Comparison of ENCODE assay signal across 29 cellular contexts in genomic region chr6:44097782-44098317, GRCh38. TPM values are rescaled to one million over a fixed set of nuclear protein-coding genes. Genes with fewer than 3 reads are reported as not detected.
DNase-seq lines count a peak whose midpoint lies in the region; ATAC-seq, FAIRE-seq and TF ChIP-seq lines count a peak whose summit lies in the region.
"Had no signal": no experiment of that assay in that cellular context is flagged by ENCODE, and none has a peak within 500 bp of the region (broad histone marks: within the 10 kb centered on the region; RNA-seq: fewer than 3 reads in every experiment).

No MANE protein-coding gene starts in this region.

- BruUV-seq in Calu3 (replicated peaks; lab: Mats Ljungman, UMichigan) (no TSS peak), K562 (replicated peaks; lab: Mats Ljungman, UMichigan) (no TSS peak)

- H3K36me3 ChIP-seq in K562 (ENCODE audit: control insufficient read depth, insufficient read depth, low read length) (peaks cover 62% of the 10 kb centered on the region), gastrocnemius medialis (peaks cover 0 to 7% of the 10 kb centered on the region in 2 donors)
- H3K36me3 ChIP-seq: HAP-1 had no signal

- H3K27me3 Mint-ChIP-seq in activated naive CD8-positive, alpha-beta T cell: no peaks in the 10 kb centered on the region
- no peaks in the 10 kb centered on the region for H3K27me3 Mint-ChIP-seq in activated naive CD8-positive, alpha-beta T cell treated with anti-CD3 and anti-CD28 coated beads for 36 hours
- H3K27me3 Mint-ChIP-seq in Calu3 (ENCODE audit: unreplicated experiment): no peaks in the 10 kb centered on the region

- no peaks in the 10 kb centered on the region for H3K36me3 Mint-ChIP-seq in activated naive CD8-positive, alpha-beta T cell
- H3K36me3 Mint-ChIP-seq in activated naive CD8-positive, alpha-beta T cell treated with anti-CD3 and anti-CD28 coated beads for 36 hours: no peaks in the 10 kb centered on the region
- H3K36me3 Mint-ChIP-seq in Calu3 (ENCODE audit: insufficient read depth, unreplicated experiment): peaks cover 42% of the 10 kb centered on the region

- TF ChIP-seq EP300 in K562 (IDR thresholded peaks at IDR 0.05; ENCODE audit: low read length): no peak

- no peak for TF ChIP-seq POLR2A in K562 (conservative IDR thresholded peaks at IDR 0.05)
- no peak for TF ChIP-seq POLR2A in gastrocnemius medialis (IDR thresholded peaks at IDR 0.05)

- H3K4me2 ChIP-seq in K562 (ENCODE audit: insufficient read depth, low read length): no peak overlapping the region
- H3K4me2 ChIP-seq: A549, GM23338, KMS-11 had no signal

- no peak for FAIRE-seq in K562 (lab: Jason Lieb, UNC)
- FAIRE-seq: A549, GM12878, RCC 7860 had no signal

- no peaks in the 10 kb centered on the region for H3K9me3 Mint-ChIP-seq in activated naive CD8-positive, alpha-beta T cell (ENCODE audit: low read depth)
- no peaks in the 10 kb centered on the region for H3K9me3 Mint-ChIP-seq in activated naive CD8-positive, alpha-beta T cell treated with anti-CD3 and anti-CD28 coated beads for 36 hours
- no peaks in the 10 kb centered on the region for H3K9me3 Mint-ChIP-seq in Calu3 (ENCODE audit: low read depth, unreplicated experiment)
- H3K9me3 Mint-ChIP-seq: GM23338, HFFc6 had no signal

- CTCF ChIA-PET in Calu3 (lab: Charles Lee): interaction anchor here (0.6 to 2.1 kb wide), 5 partner anchors 10 to 77 kb away, joined by 3 to 12 read pairs (median 5); no protein-coding TSS in a partner anchor
- CTCF ChIA-PET in K562 (lab: Yijun Ruan, JAX; ENCODE audit: low intra/inter-chr PET ratio): interaction anchor here (0.7 kb wide), 1 partner anchor 228 kb away, joined by 3 read pairs; no protein-coding TSS in a partner anchor

- DNase-seq in activated naive CD8-positive, alpha-beta T cell treated with anti-CD3 and anti-CD28 coated beads for 36 hours: no peak
- no peak for DNase-seq in Calu3
- DNase-seq in K562 (ENCODE audit: extremely low read depth in 1 of 4, low spot score in 3 of 4): no peak
- no peak for DNase-seq in gastrocnemius medialis
- no peak for DNase-seq in activated CD8-positive, alpha-beta memory T cell treated with anti-CD3 and anti-CD28 coated beads for 24 hours
- DNase-seq in NCI-H2029 (lab: John Stamatoyannopoulos, UW): no peak
- DNase-seq: AML-193, DMS79, EL, GDM1, HFFc6, IMR-90, MM.1S, NCI-H1048, NCI-H1417, NCI-H1694, NCI-H2081, NCI-H226, NCI-H510A treated with DMSO at 0.1 percent for 48 hours, SIG-M5 had no signal

- no peak overlapping the region for H3K9ac ChIP-seq in K562 (ENCODE audit: insufficient read depth in 1 of 2, low read depth in 2 of 2, low read length in 2 of 2)
- H3K9ac ChIP-seq: KMS-11 had no signal

- H3K4me1 Mint-ChIP-seq in activated naive CD8-positive, alpha-beta T cell (ENCODE audit: low read depth): peaks cover 6% of the 10 kb centered on the region
- H3K4me1 Mint-ChIP-seq in activated naive CD8-positive, alpha-beta T cell treated with anti-CD3 and anti-CD28 coated beads for 36 hours: peaks cover 2% of the 10 kb centered on the region
- peaks cover 47% of the 10 kb centered on the region for H3K4me1 Mint-ChIP-seq in Calu3 (ENCODE audit: low read depth, unreplicated experiment)

- H4K20me1 ChIP-seq in K562 (replicated peaks; ENCODE audit: control insufficient read depth, insufficient read depth, low read length): peaks cover 14% of the 10 kb centered on the region

- H3K4me3 Mint-ChIP-seq in activated naive CD8-positive, alpha-beta T cell: peak overlapping the region; percentile 33
- H3K4me3 Mint-ChIP-seq in activated naive CD8-positive, alpha-beta T cell treated with anti-CD3 and anti-CD28 coated beads for 36 hours: no peak overlapping the region
- H3K4me3 Mint-ChIP-seq in Calu3 (ENCODE audit: low read depth, unreplicated experiment): no peak overlapping the region
- H3K4me3 Mint-ChIP-seq: GM23338, HFFc6 had no signal

- H3K79me2 ChIP-seq in K562 (ENCODE audit: control insufficient read depth, insufficient read depth, low read length): no peaks in the 10 kb centered on the region

- H3K9me1 ChIP-seq in K562 (ENCODE audit: control insufficient read depth, insufficient read depth, low read length): no peaks in the 10 kb centered on the region

- 82% methylated on average over 2 of the region's 2 CpGs for WGBS in K562 (ENCODE audit: insufficient coverage, low coverage, missing lambda C conversion rate)

- intact Hi-C loops in Calu3 (cut with micrococcal nuclease; ENCODE audit: unreplicated experiment) (loop anchor here (5.0 kb wide), 1 partner anchor 139 kb away; no protein-coding TSS in a partner anchor), K562 (cut with micrococcal nuclease) (loop anchor here (5.0 to 10.0 kb wide), 2 partner anchors 169 to 237 kb away; partner anchors contain the start of gene NFKBIE), gastrocnemius medialis (cut with DNase I; ENCODE audit: low total_unique reads) (loop anchor here (5.0 kb wide), 2 partner anchors 34 to 239 kb away; no protein-coding TSS in a partner anchor)

- H3K27me3 ChIP-seq in K562 (ENCODE audit: control insufficient read depth in 2 of 2, insufficient read depth in 2 of 2, low read length in 2 of 2) (no peaks in the 10 kb centered on the region), gastrocnemius medialis (no peaks in the 10 kb centered on the region)

- TF ChIP-seq CTCF in Calu3 (IDR thresholded peaks at IDR 0.05; ENCODE audit: unreplicated experiment): no peak
- TF ChIP-seq CTCF in K562 (IDR thresholded peaks at IDR 0.05 in 2 of 3, conservative IDR thresholded peaks at IDR 0.05 in 1 of 3; ENCODE audit: insufficient read depth in 2 of 3, low read depth in 1 of 3, low read length in 3 of 3): no peak
- no peak for TF ChIP-seq CTCF in gastrocnemius medialis (IDR thresholded peaks at IDR 0.05 in 4 of 5, conservative IDR thresholded peaks at IDR 0.05 in 1 of 5)

- no peak overlapping the region for H3K27ac Mint-ChIP-seq in activated naive CD8-positive, alpha-beta T cell
- no peak overlapping the region for H3K27ac Mint-ChIP-seq in activated naive CD8-positive, alpha-beta T cell treated with anti-CD3 and anti-CD28 coated beads for 36 hours
- peak overlapping the region; percentile 3 for H3K27ac Mint-ChIP-seq in Calu3 (ENCODE audit: unreplicated experiment)
- H3K27ac Mint-ChIP-seq: GM23338, HFFc6 had no signal

- POLR2A ChIA-PET in K562 (lab: Yijun Ruan, JAX): interaction anchor here (0.6 to 1.0 kb wide), 3 partner anchors 13 to 737 kb away, joined by 3 to 5 read pairs (median 4); no protein-coding TSS in a partner anchor

- TF ChIP-seq RAD21 in K562 (CRISPR knock-in tag; conservative IDR thresholded peaks at IDR 0.05 in 1 of 2, IDR thresholded peaks at IDR 0.05 in 1 of 2): no peak

- no peak overlapping the region for H3K27ac ChIP-seq in K562 (ENCODE audit: extremely low read depth, low read depth, low read length)
- peak overlapping the region; percentile 24 to 48 (median 40) for H3K27ac ChIP-seq in gastrocnemius medialis
- H3K27ac ChIP-seq: A549, C4-2B, KMS-11, SK-N-MC had no signal

- H2AFZ ChIP-seq in K562 (ENCODE audit: low read depth, low read length): no peak overlapping the region
- H2AFZ ChIP-seq: GM23338 had no signal

- in situ Hi-C loops in K562 (cut with MboI): no loop called here
- in situ Hi-C loops in gastrocnemius medialis (cut with MboI; ENCODE audit: low sequenced_read_pairs in 4 of 4): loop anchor here (25.0 kb wide), 1 partner anchor 436 kb away; no protein-coding TSS in a partner anchor

- no peak overlapping the region for H3K4me3 ChIP-seq in K562
- H3K4me3 ChIP-seq in gastrocnemius medialis: no peak overlapping the region
- H3K4me3 ChIP-seq: A549, GM12878, GM23338, HAP-1, SK-N-MC had no signal

- H3K9me3 ChIP-seq in K562 (replicated peaks; ENCODE audit: control insufficient read depth, insufficient read depth, low read depth, low read length) (no peaks in the 10 kb centered on the region), gastrocnemius medialis (no peaks in the 10 kb centered on the region)
- H3K9me3 ChIP-seq: A549, HAP-1 had no signal

- peaks cover 0 to 7% of the 10 kb centered on the region in 2 experiments; a peak in 3 of 5 replicates for H3K4me1 ChIP-seq in K562 (replicated peaks in 1 of 2; ENCODE audit: control insufficient read depth in 2 of 2, insufficient read depth in 2 of 2, low read length in 2 of 2)
- H3K4me1 ChIP-seq in gastrocnemius medialis: peaks cover 7 to 12% of the 10 kb centered on the region in 2 donors
- H3K4me1 ChIP-seq: A549, HAP-1 had no signal

- no peak for ATAC-seq in K562
- ATAC-seq in gastrocnemius medialis: no peak
- ATAC-seq: A549, GM12878, GM23338 had no signal

RNA-seq across cellular contexts. Expression of gene MRPL14, which starts 29.4 kb away (rescaled TPM):
- total RNA-seq in activated naive CD8-positive, alpha-beta T cell treated with anti-CD3 and anti-CD28 coated beads for 36 hours: 10 to 100 TPM; 58.5 to 60.8 TPM
- total RNA-seq in Calu3 (2022) (98.9 and 103 TPM in 2 replicates), K562 (2014; rRNA removed) (166 and 199 TPM in 2 replicates), K562 (2014; rRNA removed; fragmentation: Illumina TruSeq; extraction: Trizol) (97.5 and 126 TPM in 2 replicates), K562 (2015; rRNA removed; fragmentation: Illumina TruSeq; extraction: Trizol) (130 and 136 TPM in 2 replicates), K562 (2021) (143 and 149 TPM in 2 replicates), gastrocnemius medialis (100 to 1,000 TPM; 100 to 180 (median 152) TPM)
- 39.2 and 66.5 TPM in 2 replicates for total RNA-seq in K562 (2011; cell fraction: chromatin; rRNA removed; ENCODE audit: low replicate concordance)
- 54.2 and 60.8 TPM in 2 replicates for total RNA-seq in K562 (2011; cell fraction: nucleolus; rRNA removed)
- total RNA-seq in K562 (2011; cell fraction: nucleoplasm; rRNA removed): 55.7 and 67.6 TPM in 2 replicates
- polyA plus RNA-seq in K562 (2011; rRNA removed) (145 and 165 TPM in 2 replicates), K562 (2014; fragmentation: Illumina TruSeq; extraction: Trizol) (134 and 163 TPM in 2 replicates), K562 (2014; fragmentation: Nextera tagmentation; extraction: Ambion mirVana) (100 to 1,000 TPM; 414 to 424 TPM), K562 (2014; rRNA removed) (195 and 240 TPM in 2 replicates)
- 149 and 217 TPM in 2 replicates for polyA plus RNA-seq in K562 (2011; cell fraction: cytosol; rRNA removed)
- 68.7 and 82.6 TPM in 2 replicates for polyA plus RNA-seq in K562 (2011; cell fraction: nucleus; rRNA removed)
- 102 and 171 TPM in 2 replicates for polyA plus RNA-seq in K562 (2012)
- polyA minus RNA-seq in K562 (2011; rRNA and poly(A)+ RNA removed): 39.8 and 41.8 TPM in 2 replicates
- polyA minus RNA-seq in K562 (2011; cell fraction: cytosol; rRNA and poly(A)+ RNA removed): 38.6 and 39.1 TPM in 2 replicates
- polyA minus RNA-seq in K562 (2011; cell fraction: nucleus; rRNA and poly(A)+ RNA removed): 15.3 and 25.4 TPM in 2 replicates

RNA-seq across cellular contexts. Expression of gene TMEM63B, which starts 29.5 kb away (rescaled TPM):
- total RNA-seq in activated naive CD8-positive, alpha-beta T cell treated with anti-CD3 and anti-CD28 coated beads for 36 hours: 10 to 100 TPM; 11.7 to 12.1 TPM
- total RNA-seq in Calu3 (2022): 84.2 and 86.8 TPM in 2 replicates
- 125 and 274 TPM in 2 replicates for total RNA-seq in K562 (2011; cell fraction: chromatin; rRNA removed; ENCODE audit: low replicate concordance)
- total RNA-seq in K562 (2011; cell fraction: nucleolus; rRNA removed): 162 and 166 TPM in 2 replicates
- 160 TPM in 2 replicates for total RNA-seq in K562 (2011; cell fraction: nucleoplasm; rRNA removed)
- total RNA-seq in K562 (2014; rRNA removed): 12.6 and 22.5 TPM in 2 replicates
- total RNA-seq in K562 (2014; rRNA removed; fragmentation: Illumina TruSeq; extraction: Trizol): 10.8 and 14.4 TPM in 2 replicates
- 14.0 and 14.3 TPM in 2 replicates for total RNA-seq in K562 (2015; rRNA removed; fragmentation: Illumina TruSeq; extraction: Trizol)
- 39.2 and 39.4 TPM in 2 replicates for total RNA-seq in K562 (2021)
- polyA plus RNA-seq in K562 (2011; rRNA removed): 37.0 and 59.6 TPM in 2 replicates
- polyA plus RNA-seq in K562 (2011; cell fraction: cytosol; rRNA removed): 69.9 and 86.4 TPM in 2 replicates
- polyA plus RNA-seq in K562 (2011; cell fraction: nucleus; rRNA removed): 128 and 148 TPM in 2 replicates
- 27.9 and 28.7 TPM in 2 replicates for polyA plus RNA-seq in K562 (2012)
- polyA plus RNA-seq in K562 (2014; fragmentation: Illumina TruSeq; extraction: Trizol): 32.5 and 35.7 TPM in 2 replicates
- under 1 TPM; 0.14 to 0.17 TPM for polyA plus RNA-seq in K562 (2014; fragmentation: Nextera tagmentation; extraction: Ambion mirVana)
- 26.8 and 31.0 TPM in 2 replicates for polyA plus RNA-seq in K562 (2014; rRNA removed)
- polyA minus RNA-seq in K562 (2011; rRNA and poly(A)+ RNA removed): 52.7 and 68.9 TPM in 2 replicates
- polyA minus RNA-seq in K562 (2011; cell fraction: cytosol; rRNA and poly(A)+ RNA removed): 35.2 and 46.9 TPM in 2 replicates
- 25.6 and 33.4 TPM in 2 replicates for polyA minus RNA-seq in K562 (2011; cell fraction: nucleus; rRNA and poly(A)+ RNA removed)
- total RNA-seq in gastrocnemius medialis: 10 to 100 TPM; 27.2 to 71.9 (median 43.7) TPM
